8 cellular contexts compared by ENCODE assay signal in the genomic region with DNA sequence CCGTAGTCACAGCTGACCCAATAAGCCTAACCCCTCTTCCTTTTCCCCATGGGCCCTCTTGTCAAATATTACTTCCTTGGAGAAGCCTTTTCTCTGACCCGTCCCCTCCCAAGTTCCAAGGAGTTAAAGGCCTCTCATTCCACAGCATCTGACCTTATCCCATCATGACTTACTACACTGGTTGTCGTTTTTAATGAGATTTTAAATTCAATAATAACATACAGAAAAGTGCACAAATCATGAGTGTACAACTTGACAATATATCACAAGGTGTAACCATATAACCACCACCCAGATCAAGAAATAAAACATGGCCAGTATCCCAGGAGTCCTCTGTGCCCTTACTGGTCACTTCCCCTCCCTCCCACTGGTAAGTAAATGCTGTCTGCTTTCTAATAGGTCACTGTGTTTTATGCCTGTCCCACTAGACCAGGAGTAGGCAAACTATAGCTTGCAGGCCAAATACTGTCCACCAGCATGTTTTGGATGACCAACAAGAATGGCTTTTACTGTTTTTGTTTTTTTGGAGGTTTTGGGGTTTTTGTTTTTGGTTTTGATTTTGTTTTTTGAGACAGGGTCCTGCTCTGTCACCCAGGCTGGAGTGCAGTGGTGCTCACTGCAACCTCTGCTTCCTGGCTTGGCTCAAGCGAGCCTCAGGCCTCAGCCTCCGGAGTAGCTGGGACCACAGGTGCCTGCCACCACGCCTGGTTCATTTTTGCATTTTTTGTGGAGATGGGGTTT. TPM values are rescaled to one million over a fixed set of nuclear protein-coding genes. Genes with fewer than 3 reads are reported as not detected.
A peak's percentile ranks its signal among the peaks of the same experiment; 100 is the strongest.
DNase-seq lines count a peak whose midpoint lies in the region; ATAC-seq, FAIRE-seq and TF ChIP-seq lines count a peak whose summit lies in the region.

No MANE protein-coding gene starts in this region.

- DNase-seq in NCI-H82 (lab: John Stamatoyannopoulos, UW) (peak; percentile 37), NCI-H82 treated with DMSO at 0.1 percent for 48 hours (lab: John Stamatoyannopoulos, UW; ENCODE audit: unreplicated experiment) (no peak), RCC 7860 (ENCODE audit: low spot score) (peak; percentile 37), endodermal cell (no peak), pancreas (peak in 1 of 6 donors; percentile 29), inferior parietal cortex (ENCODE audit: extremely low spot score) (no peak), D341Med (ENCODE audit: low spot score) (no peak), omental fat pad (ENCODE audit: low spot score) (no peak)

- intact Hi-C loops in pancreas (cut with DNase I): no loop called here

- H3K36me3 Mint-ChIP-seq in endodermal cell (ENCODE audit: low read depth): peaks cover 4% of the 10 kb centered on the region

- peak overlapping the region; percentile 95 for H3K4me3 ChIP-seq in endodermal cell (ENCODE audit: low read length)
- peak overlapping the region; percentile 27 to 69 (median 44) for H3K4me3 ChIP-seq in pancreas

- H3K4me1 Mint-ChIP-seq in endodermal cell: peaks cover 16% of the 10 kb centered on the region

- H3K27ac ChIP-seq in endodermal cell (ENCODE audit: low read depth, low read length) (no peak overlapping the region), pancreas (peak overlapping the region; percentile 51 to 90 (median 80))

- H3K27me3 ChIP-seq in endodermal cell (ENCODE audit: control insufficient read depth, insufficient read depth, low read length, poor library complexity, severe bottlenecking) (no peaks in the 10 kb centered on the region), pancreas (no peaks in the 10 kb centered on the region)

- no peak for ATAC-seq in pancreas
- no peak for ATAC-seq in omental fat pad (ENCODE audit: low FRiP score)

- H3K9ac ChIP-seq in endodermal cell (ENCODE audit: extremely low read depth, low read length, poor library complexity, severe bottlenecking): peak overlapping the region; percentile 86

- TF ChIP-seq CTCF in endodermal cell (conservative IDR thresholded peaks at IDR 0.05) (no peak), pancreas (IDR thresholded peaks at IDR 0.05) (no peak), omental fat pad (IDR thresholded peaks at IDR 0.05) (no peak)

- H3K27me3 Mint-ChIP-seq in endodermal cell (ENCODE audit: insufficient read depth): peaks cover 6% of the 10 kb centered on the region

- H3K4me3 Mint-ChIP-seq in endodermal cell: peak overlapping the region; percentile 73

- H3K36me3 ChIP-seq in endodermal cell (ENCODE audit: control insufficient read depth, insufficient read depth, low read length) (peaks cover 3% of the 10 kb centered on the region), pancreas (no peaks in the 10 kb centered on the region)

- 66 to 69% methylated on average over 4 to 6 of the region's 6 CpGs for WGBS in endodermal cell (ENCODE audit: insufficient coverage in 1 of 2, insufficient read length in 1 of 2), 2 experiments
- WGBS in pancreas, 2 donors: 53 to 56% methylated on average over 6 of the region's 6 CpGs

- H3K9me3 Mint-ChIP-seq in endodermal cell: no peaks in the 10 kb centered on the region

- peak overlapping the region; percentile 96 for H3K27ac Mint-ChIP-seq in endodermal cell

- H3K9me3 ChIP-seq in endodermal cell (ENCODE audit: control insufficient read depth, low read length) (no peaks in the 10 kb centered on the region), pancreas (no peaks in the 10 kb centered on the region)

- FAIRE-seq in RCC 7860 (lab: Jason Lieb, UNC): no peak
- no peak for FAIRE-seq in pancreas (lab: Jason Lieb, UNC)

- no peaks in the 10 kb centered on the region for H3K4me1 ChIP-seq in endodermal cell (ENCODE audit: control insufficient read depth, insufficient read depth, low read length)
- H3K4me1 ChIP-seq in pancreas: peaks cover 6 to 26% (median 16%) of the 10 kb centered on the region in 3 donors

RNA-seq across cellular contexts. Expression of gene FDXR, which starts 1.2 kb away (rescaled TPM):
- total RNA-seq in endodermal cell: 10 to 100 TPM; 17.3 to 19.4 TPM
- 14.8 TPM for polyA plus RNA-seq in endodermal cell (2013, experiment 1 of 2)
- polyA plus RNA-seq in endodermal cell (2013, experiment 2 of 2): 13.9 TPM
- 10 to 100 TPM in 4 of 6 donors, 1 to 10 TPM in 2; 4.3 to 15.1 (median 12.5) TPM for total RNA-seq in pancreas
- 10 to 100 TPM in 1 of 2 donors, 1 to 10 TPM in 1; 8.5 to 11.4 TPM for polyA plus RNA-seq in pancreas
- total RNA-seq in omental fat pad: 1 to 10 TPM; 4.4 to 5.7 (median 5.2) TPM

RNA-seq across cellular contexts. Expression of gene GRIN2C, which starts 14.4 kb away (rescaled TPM):
- total RNA-seq in endodermal cell: under 1 TPM; 0.24 to 0.31 TPM
- 0.36 TPM for polyA plus RNA-seq in endodermal cell (2013, experiment 1 of 2)
- polyA plus RNA-seq in endodermal cell (2013, experiment 2 of 2): 0.33 TPM
- total RNA-seq in pancreas: under 1 TPM in 3 of 6 donors, not detected in 3; 0.03 to 0.12 (median 0.06) TPM
- polyA plus RNA-seq in pancreas: under 1 TPM; 0.09 to 0.15 TPM
- total RNA-seq in omental fat pad: 1 to 10 TPM in 3 of 4 donors, not detected in 1; 1.0 to 4.7 (median 1.6) TPM

RNA-seq across cellular contexts. Expression of gene FADS6, which starts 19.4 kb away (rescaled TPM):
- total RNA-seq in endodermal cell (1 to 10 TPM; 4.7 to 5.7 TPM), pancreas (under 1 TPM in 1 of 6 donors, not detected in 5; 0.16 TPM), omental fat pad (not detected)
- polyA plus RNA-seq in endodermal cell (2013, experiment 1 of 2): 0.68 TPM
- 0.33 TPM for polyA plus RNA-seq in endodermal cell (2013, experiment 2 of 2)
- polyA plus RNA-seq in pancreas: under 1 TPM in 1 of 2 donors, not detected in 1; 0.07 TPM

RNA-seq across cellular contexts. Expression of gene USH1G, which starts 49.0 kb away (rescaled TPM):
- under 1 TPM; 0.11 to 0.13 TPM for total RNA-seq in endodermal cell
- 0.32 TPM for polyA plus RNA-seq in endodermal cell (2013, experiment 1 of 2)
- polyA plus RNA-seq in endodermal cell (2013, experiment 2 of 2): 0.25 TPM
- total RNA-seq in pancreas: under 1 TPM in 5 of 6 donors, not detected in 1; 0.03 to 0.17 (median 0.09) TPM
- under 1 TPM; 0.08 to 0.09 TPM for polyA plus RNA-seq in pancreas
- total RNA-seq in omental fat pad: not detected

RNA-seq across cellular contexts. Expression of gene OTOP2, which starts 50.0 kb away (rescaled TPM):
- total RNA-seq in endodermal cell (not detected), pancreas (not detected), omental fat pad (not detected)
- not detected for polyA plus RNA-seq in endodermal cell (2013, experiment 1 of 2)
- not detected for polyA plus RNA-seq in endodermal cell (2013, experiment 2 of 2)
- not detected for polyA plus RNA-seq in pancreas

Comparison
In these comparisons a context has a peak if more than half of its experiments do, and no peak if none do; other contexts are left out.
1. DNase-seq: peak in NCI-H82 (single experiment) and RCC 7860 (single experiment); none in NCI-H82 treated with DMSO at 0.1 percent for 48 hours (single experiment), endodermal cell (single experiment), inferior parietal cortex (single experiment), D341Med (single experiment) and omental fat pad (single experiment).
2. RNA of gene FADS6, which starts 19.4 kb away (total RNA-seq): 4.7 to 5.7 TPM in endodermal cell; 0.16 TPM in pancreas and not detected in omental fat pad; every median in the first group is over 4 times any median in the second.